Comparison of ENCODE assay signal across 15 cellular contexts in genomic region chr7:113094517-113095249, GRCh38.
"Had no signal": no experiment of that assay in that cellular context is flagged by ENCODE, and none has a peak within 500 bp of the region (broad histone marks: within the 10 kb centered on the region; RNA-seq: fewer than 3 reads in every experiment).

No MANE protein-coding gene starts in this region.

- ATAC-seq: activated CD8-positive, alpha-beta T cell treated with anti-CD3 and anti-CD28 coated beads for 36 hours; body of pancreas; left ventricle myocardium superior; stimulated activated naive CD8-positive, alpha-beta T cell treated with anti-CD3 and anti-CD28 coated beads, Interleukin-15, Interleukin-2, amounts not matched to agents 100 U/mL and 50 U/mL, for 24 hours had no signal

- DNase-seq: activated B cell treated with CpG ODN at 0.5 μM for 24 hours; activated CD4-positive, alpha-beta T cell treated with anti-CD3 and anti-CD28 coated beads for 48 hours; activated CD8-positive, alpha-beta T cell treated with anti-CD3 and anti-CD28 coated beads for 36 hours; activated naive CD4-positive, alpha-beta T cell treated with Interleukin-2 at 50 U/mL for 16 hours; activated T-cell treated with anti-CD3 and anti-CD28 coated beads, Interleukin-2, amount 50 U/mL, for 1 hour; body of pancreas; dermis blood vessel endothelial cell; effector memory CD4-positive, alpha-beta T cell; immature natural killer cell; kidney glomerular epithelial cell; left ventricle myocardium superior; occipital lobe; stimulated activated CD4-positive, alpha-beta T cell treated with anti-CD3 and anti-CD28 coated beads, Interleukin-2, amount 100 ng/mL, for 24 hours; stimulated activated naive CD8-positive, alpha-beta T cell treated with anti-CD3 and anti-CD28 coated beads, Interleukin-15, Interleukin-2, amounts not matched to agents 100 U/mL and 50 U/mL, for 24 hours; uterus had no signal
